ENCODE assay signal across 1 cellular context in genomic region chr1:12568009-12568767, GRCh38.
A peak's percentile ranks its signal among the peaks of the same experiment; 100 is the strongest.
TF ChIP-seq lines count a peak whose summit lies in the region.

No MANE protein-coding gene starts in this region.

TF ChIP-seq in HepG2, 621 proteins besides CTCF, POLR2A, EP300 and RAD21:
- TF ChIP-seq ZNF574 (CRISPR knock-in tag; IDR thresholded peaks at IDR 0.05) (no peak), CENPX (CRISPR knock-in tag; IDR thresholded peaks at IDR 0.05) (no peak), ZKSCAN1 (IDR thresholded peaks at IDR 0.05; ENCODE audit: low read length) (no peak), HOXA9 (CRISPR knock-in tag; IDR thresholded peaks at IDR 0.05; ENCODE audit: borderline replicate concordance) (0 out of 2 replicates have a peak, but pooled peaks have one; percentile 30), MEF2D (CRISPR knock-in tag; IDR thresholded peaks at IDR 0.05) (no peak), PAX8 (CRISPR knock-in tag; IDR thresholded peaks at IDR 0.05; ENCODE audit: borderline replicate concordance) (no peak), THAP11 (CRISPR knock-in tag; IDR thresholded peaks at IDR 0.05) (no peak)
